In the genomic region with DNA sequence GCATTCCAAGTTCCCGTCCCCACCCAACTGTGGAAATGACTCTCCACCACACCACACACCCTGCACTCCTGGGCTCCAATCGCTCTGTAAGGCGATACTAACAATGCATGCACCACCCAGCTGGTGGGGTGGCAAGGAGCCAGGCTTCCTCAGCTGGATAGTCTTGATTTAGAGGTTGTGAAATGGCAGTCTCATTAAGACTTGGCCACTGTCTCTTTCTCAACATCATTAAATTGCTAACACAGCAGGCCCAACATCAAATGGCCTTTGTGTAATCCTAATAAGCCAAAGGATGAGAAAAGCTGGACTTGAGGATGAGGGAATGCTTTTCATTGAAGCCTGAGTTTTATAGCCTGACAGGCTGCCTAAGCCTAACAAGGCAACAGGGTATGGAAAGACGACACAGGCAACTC, we compare ENCODE assay signal across 7 cellular contexts.
DNase-seq lines count a peak whose midpoint lies in the region; ATAC-seq and TF ChIP-seq lines count a peak whose summit lies in the region.

No MANE protein-coding gene starts in this region.

- peak; percentile 69 for DNase-seq in M059J (ENCODE audit: low read depth)
- DNase-seq in RWPE1 (ENCODE audit: low spot score), result peak; percentile 62
- peak; percentile 86 for DNase-seq in left ventricle myocardium superior
- peak; percentile 68 for DNase-seq in upper lobe of right lung
- DNase-seq in stimulated activated naive CD4-positive, alpha-beta T cell treated with Interleukin-2 at 50 U/mL for 16 hours (lab: John Stamatoyannopoulos, UW), result no peak

- no peaks in the 10 kb centered on the region for H3K9me3 ChIP-seq in upper lobe of right lung

- no peaks in the 10 kb centered on the region for H3K36me3 ChIP-seq in upper lobe of right lung

- no peaks in the 10 kb centered on the region for H3K27me3 ChIP-seq in upper lobe of right lung

- intact Hi-C loops in left ventricle myocardium superior (cut with micrococcal nuclease), result no loop called here
- intact Hi-C loops in upper lobe of right lung (cut with DNase I), result no loop called here

- peaks cover 12% of the 10 kb centered on the region for H3K4me1 ChIP-seq in upper lobe of right lung

- ATAC-seq in left ventricle myocardium superior (peak; percentile 93), upper lobe of right lung (peak; percentile 59), HG03342 (IDR thresholded peaks at IDR 0.05; ENCODE audit: unreplicated experiment) (no peak), HG03196 (IDR thresholded peaks at IDR 0.05; ENCODE audit: unreplicated experiment) (no peak)

- POLR2A ChIA-PET in RWPE1 (lab: Yijun Ruan, JAX; ENCODE audit: low non-redundant PET), result interaction anchor here (0.6 kb wide), 1 partner anchor 435 kb away, joined by 7 read pairs; no protein-coding TSS in a partner anchor

- TF ChIP-seq CTCF in RWPE1 (conservative IDR thresholded peaks at IDR 0.05; ENCODE audit: low read depth) (no peak), upper lobe of right lung (IDR thresholded peaks at IDR 0.05) (no peak)

- H3K27ac ChIP-seq in RWPE1 (peak overlapping the region; percentile 78), upper lobe of right lung (no peak overlapping the region)

- CTCF ChIA-PET in RWPE1 (lab: Yijun Ruan, JAX), result no interaction called here

- H3K4me3 ChIP-seq in upper lobe of right lung, result no peak overlapping the region

Comparison
In these comparisons a context has a peak if more than half of its experiments do, and no peak if none do; other contexts are left out.
1. ATAC-seq: peak in left ventricle myocardium superior (single experiment) and upper lobe of right lung (single experiment); none in HG03342 (single experiment) and HG03196 (single experiment).